In genomic region chr13:30138511-30138910, GRCh38 we compare ENCODE assay signal across 2 cellular contexts.
TF ChIP-seq lines count a peak whose summit lies in the region.

No MANE protein-coding gene starts in this region.

TF ChIP-seq in IMR-90, 13 proteins besides CTCF, POLR2A, EP300 and RAD21 (continued from another document):
- TF ChIP-seq ELK1 (IDR thresholded peaks at IDR 0.05; ENCODE audit: borderline replicate concordance, low read depth, low read length) (no peak), USF2 (IDR thresholded peaks at IDR 0.05; ENCODE audit: low read depth, low read length) (no peak), CHD1 (IDR thresholded peaks at IDR 0.05; ENCODE audit: low read depth, low read length) (no peak), BHLHE40 (IDR thresholded peaks at IDR 0.05; ENCODE audit: low read depth, low read length) (no peak)

TF ChIP-seq in endothelial cell of umbilical vein, 7 proteins besides CTCF, POLR2A, EP300 and RAD21 (continued from another document):
- TF ChIP-seq MAX (IDR thresholded peaks at IDR 0.05; ENCODE audit: insufficient read depth, insufficient read length) = no peak
TF ChIP-seq in endothelial cell of umbilical vein: peak in this region for 1.
